26 cellular contexts compared by ENCODE assay signal in the genomic region with DNA sequence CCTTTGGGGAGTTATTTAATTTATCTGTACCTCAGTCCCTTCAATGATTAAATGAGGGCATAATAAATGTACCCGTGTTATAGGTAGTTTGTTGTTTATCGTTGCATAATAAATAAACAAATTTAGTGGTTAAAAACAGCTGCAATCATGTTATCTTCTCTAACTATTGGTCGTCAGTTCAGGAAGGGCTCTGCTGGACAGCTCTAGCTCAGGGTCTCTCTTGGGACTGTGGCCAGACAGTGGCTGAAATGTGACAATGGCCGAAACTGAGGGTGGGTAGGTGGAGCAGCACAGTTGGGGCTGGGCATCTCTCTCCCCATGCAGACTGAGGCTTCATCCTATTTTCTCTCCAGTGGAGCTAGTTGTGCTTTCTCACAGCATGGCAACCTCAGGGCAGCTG.
"Had no signal": no experiment of that assay in that cellular context is flagged by ENCODE, and none has a peak within 500 bp of the region (broad histone marks: within the 10 kb centered on the region; RNA-seq: fewer than 3 reads in every experiment).

No MANE protein-coding gene starts in this region.

- H3K4me3 ChIP-seq: MG63 had no signal

- DNase-seq: Karpas-422; KG1; MG63; NCI-H1092; NCI-H1105 treated with DMSO at 0.1 percent for 48 hours; NCI-H1417 treated with DMSO at 0.1 percent for 48 hours; NCI-H146; NCI-H187; NCI-H2029; NCI-H2081 treated with DMSO at 0.1 percent for 48 hours; NCI-H2171 treated with DMSO at 0.1 percent for 48 hours; NCI-H345; NCI-H446 treated with DMSO at 0.1 percent for 48 hours; NCI-H510A treated with DMSO at 0.1 percent for 48 hours; NCI-H526 treated with DMSO at 0.1 percent for 48 hours; NCI-H748 treated with DMSO at 0.1 percent for 48 hours; NK-92 treated with Interleukin-12 subunit alpha and Interleukin-12 subunit beta, amount 100 ng/mL, for 24 hours; PC-3; SHP77; SK-N-SH; SW 1271; T-cell had no signal

- H3K9ac ChIP-seq: SK-N-SH had no signal

- H3K27me3 ChIP-seq: MG63 had no signal

- H3K27ac ChIP-seq: HL-60, RWPE1 had no signal

- H3K4me2 ChIP-seq: SK-N-SH had no signal

- ATAC-seq: Panc1, PC-3, T-cell had no signal

- H3K9me3 ChIP-seq: MG63, SK-N-SH had no signal

- H3K36me3 ChIP-seq: MG63 had no signal

- FAIRE-seq: HTR-8/SVneo had no signal
